In genomic region chr7:116525298-116525912, GRCh38 we compare ENCODE assay signal across 8 cellular contexts. TPM values are rescaled to one million over a fixed set of nuclear protein-coding genes. Genes with fewer than 3 reads are reported as not detected.
DNase-seq lines count a peak whose midpoint lies in the region; ATAC-seq and TF ChIP-seq lines count a peak whose summit lies in the region.

No MANE protein-coding gene starts in this region.

- H3K36me3 Mint-ChIP-seq in activated CD4-positive, alpha-beta T cell treated with anti-CD3 and anti-CD28 coated beads, Interleukin-2, amount 10 ng/mL, durations not matched to agents 7 days and 5 days (ENCODE audit: low read depth), result no peaks in the 10 kb centered on the region
- H3K36me3 Mint-ChIP-seq in endothelial cell (ENCODE audit: low read depth, unreplicated experiment), result peaks cover 3% of the 10 kb centered on the region

- peaks cover 23% of the 10 kb centered on the region for H3K4me1 Mint-ChIP-seq in activated CD4-positive, alpha-beta T cell treated with anti-CD3 and anti-CD28 coated beads, Interleukin-2, amount 10 ng/mL, durations not matched to agents 7 days and 5 days
- H3K4me1 Mint-ChIP-seq in endothelial cell (ENCODE audit: unreplicated experiment), result peaks cover 28% of the 10 kb centered on the region

- peak; percentile 40 for ATAC-seq in GM18909 (IDR thresholded peaks at IDR 0.05; ENCODE audit: poor library complexity, unreplicated experiment)
- ATAC-seq in HG03439 (IDR thresholded peaks at IDR 0.05; ENCODE audit: unreplicated experiment), result peak; percentile 45
- peak; percentile 73 for ATAC-seq in upper lobe of right lung

- peak overlapping the region; percentile 68 to 75 for H3K9ac ChIP-seq in mucosa of rectum (ENCODE audit: low read depth in 1 of 2, low read length in 2 of 2)

- H3K9me3 Mint-ChIP-seq in activated CD4-positive, alpha-beta T cell treated with anti-CD3 and anti-CD28 coated beads, Interleukin-2, amount 10 ng/mL, durations not matched to agents 7 days and 5 days, result no peaks in the 10 kb centered on the region
- H3K9me3 Mint-ChIP-seq in endothelial cell (ENCODE audit: unreplicated experiment), result no peaks in the 10 kb centered on the region

- in situ Hi-C loops in G401 (cut with HindIII; ENCODE audit: low sequenced_read_pairs), result no loop called here

- H3K4me3 Mint-ChIP-seq in activated CD4-positive, alpha-beta T cell treated with anti-CD3 and anti-CD28 coated beads, Interleukin-2, amount 10 ng/mL, durations not matched to agents 7 days and 5 days, result peak overlapping the region; percentile 70
- peak overlapping the region; percentile 91 for H3K4me3 Mint-ChIP-seq in endothelial cell (ENCODE audit: unreplicated experiment)

- H3K4me1 ChIP-seq in mucosa of rectum (ENCODE audit: control insufficient read depth in 2 of 2, insufficient read depth in 2 of 2, low read length in 2 of 2), result peaks cover 17 to 20% of the 10 kb centered on the region in 2 donors
- peaks cover 11% of the 10 kb centered on the region for H3K4me1 ChIP-seq in upper lobe of right lung

- DNase-seq in activated CD4-positive, alpha-beta T cell treated with anti-CD3 and anti-CD28 coated beads, Interleukin-2, amount 10 ng/mL, durations not matched to agents 7 days and 5 days, result no peak
- DNase-seq in endothelial cell (ENCODE audit: low spot score) (peak; percentile 25), upper lobe of right lung (peak; percentile 88), NCI-H1105 treated with DMSO at 0.1 percent for 48 hours (lab: John Stamatoyannopoulos, UW) (no peak), G401 (ENCODE audit: low spot score) (no peak)

- peaks cover 79% of the 10 kb centered on the region for H3K27me3 Mint-ChIP-seq in activated CD4-positive, alpha-beta T cell treated with anti-CD3 and anti-CD28 coated beads, Interleukin-2, amount 10 ng/mL, durations not matched to agents 7 days and 5 days
- H3K27me3 Mint-ChIP-seq in endothelial cell (ENCODE audit: unreplicated experiment), result peaks cover 9% of the 10 kb centered on the region

- intact Hi-C loops in upper lobe of right lung (cut with DNase I), result loop anchor here (10.0 kb wide), 2 partner anchors 49 to 261 kb away; no protein-coding TSS in a partner anchor

- H3K27ac ChIP-seq in mucosa of rectum (ENCODE audit: low read depth in 2 of 2, low read length in 2 of 2) (peak overlapping the region; percentile 81 to 85), upper lobe of right lung (peak overlapping the region; percentile 90)

- H3K27me3 ChIP-seq in mucosa of rectum (ENCODE audit: control insufficient read depth in 2 of 2, insufficient read depth in 2 of 2, low read length in 2 of 2), result peaks cover 24 to 26% of the 10 kb centered on the region in 2 donors
- no peaks in the 10 kb centered on the region for H3K27me3 ChIP-seq in upper lobe of right lung

- H3K36me3 ChIP-seq in mucosa of rectum (ENCODE audit: control insufficient read depth in 2 of 2, insufficient read depth in 2 of 2, low read length in 2 of 2) (no peaks in the 10 kb centered on the region), upper lobe of right lung (no peaks in the 10 kb centered on the region)

- CTCF ChIA-PET in activated CD4-positive, alpha-beta T cell treated with anti-CD3 and anti-CD28 coated beads, Interleukin-2, amount 10 ng/mL, durations not matched to agents 7 days and 5 days (lab: Charles Lee), result interaction anchor here (0.7 to 2.3 kb wide), 5 partner anchors 12 to 281 kb away, joined by 3 to 6 read pairs (median 3); no protein-coding TSS in a partner anchor

- H3K9me3 ChIP-seq in mucosa of rectum (ENCODE audit: control insufficient read depth in 2 of 2, low read length in 2 of 2), result no peaks in the 10 kb centered on the region
- no peaks in the 10 kb centered on the region for H3K9me3 ChIP-seq in upper lobe of right lung

- H3K4me3 ChIP-seq in mucosa of rectum (ENCODE audit: low read length in 2 of 2), result peak overlapping the region; percentile 72 to 82
- peak overlapping the region; percentile 68 for H3K4me3 ChIP-seq in upper lobe of right lung

- POLR2A ChIA-PET in activated CD4-positive, alpha-beta T cell treated with anti-CD3 and anti-CD28 coated beads, Interleukin-2, amount 10 ng/mL, durations not matched to agents 7 days and 5 days (lab: Charles Lee), result no interaction called here

- no peak for TF ChIP-seq CTCF in endothelial cell (IDR thresholded peaks at IDR 0.05; ENCODE audit: unreplicated experiment)
- TF ChIP-seq CTCF in upper lobe of right lung (IDR thresholded peaks at IDR 0.05), result no peak

- H3K27ac Mint-ChIP-seq in activated CD4-positive, alpha-beta T cell treated with anti-CD3 and anti-CD28 coated beads, Interleukin-2, amount 10 ng/mL, durations not matched to agents 7 days and 5 days, result no peak overlapping the region
- no peak overlapping the region for H3K27ac Mint-ChIP-seq in endothelial cell (ENCODE audit: unreplicated experiment)

RNA-seq across cellular contexts. Expression of gene CAV1, which starts 0.6 kb away (rescaled TPM):
- not detected for total RNA-seq in activated CD4-positive, alpha-beta T cell treated with anti-CD3 and anti-CD28 coated beads, Interleukin-2, amount 10 ng/mL, durations not matched to agents 7 days and 5 days
- total RNA-seq in endothelial cell (ENCODE audit: unreplicated experiment), result 48.2 TPM
- total RNA-seq in upper lobe of right lung, result 695 TPM
- not detected in 2 replicates for total RNA-seq in G401 (2014; rRNA removed; shearing (Covaris generic))

RNA-seq across cellular contexts. Expression of gene CAV2, which starts 25.9 kb away (rescaled TPM):
- total RNA-seq in activated CD4-positive, alpha-beta T cell treated with anti-CD3 and anti-CD28 coated beads, Interleukin-2, amount 10 ng/mL, durations not matched to agents 7 days and 5 days, result not detected
- total RNA-seq in endothelial cell (ENCODE audit: unreplicated experiment), result 35.5 TPM
- total RNA-seq in upper lobe of right lung, result 192 TPM
- not detected in 2 replicates for total RNA-seq in G401 (2014; rRNA removed; shearing (Covaris generic))

Comparison
In these comparisons a context has a peak if more than half of its experiments do, and no peak if none do; other contexts are left out.
1. DNase-seq: peak in endothelial cell (single experiment) and upper lobe of right lung (single experiment); none in activated CD4-positive, alpha-beta T cell treated with anti-CD3 and anti-CD28 coated beads, Interleukin-2, amount 10 ng/mL, durations not matched to agents 7 days and 5 days (single experiment), NCI-H1105 treated with DMSO at 0.1 percent for 48 hours (single experiment) and G401 (single experiment).
2. RNA of gene CAV1, which starts 0.6 kb away (total RNA-seq): 695 TPM in upper lobe of right lung (single experiment) and 48.2 TPM in endothelial cell (single experiment); not detected in activated CD4-positive, alpha-beta T cell treated with anti-CD3 and anti-CD28 coated beads, Interleukin-2, amount 10 ng/mL, durations not matched to agents 7 days and 5 days and not detected in G401; every median in the first group is over 10 times any median in the second.
3. RNA of gene CAV2, which starts 25.9 kb away (total RNA-seq): 192 TPM in upper lobe of right lung (single experiment) and 35.5 TPM in endothelial cell (single experiment); not detected in activated CD4-positive, alpha-beta T cell treated with anti-CD3 and anti-CD28 coated beads, Interleukin-2, amount 10 ng/mL, durations not matched to agents 7 days and 5 days and not detected in G401; every median in the first group is over 10 times any median in the second.
4. Peak in every context shown above with its lines, with median percentiles within 50 percentile points of each other: ATAC-seq.